In genomic region chr14:68762944-68763831, GRCh38 we compare ENCODE assay signal across 2 cellular contexts.
TF ChIP-seq lines count a peak whose summit lies in the region.

No MANE protein-coding gene starts in this region.

TF ChIP-seq in IMR-90, 13 proteins besides CTCF, POLR2A, EP300 and RAD21:
- TF ChIP-seq FOS (IDR thresholded peaks at IDR 0.05; ENCODE audit: low read depth, low read length) (0 out of 2 replicates have a peak, but pooled peaks have one; percentile 32), MXI1 (IDR thresholded peaks at IDR 0.05; ENCODE audit: borderline replicate concordance, low read depth, low read length) (no peak), CEBPB (IDR thresholded peaks at IDR 0.05; ENCODE audit: low read depth, low read length) (no peak)

TF ChIP-seq in K562, 482 proteins besides CTCF, POLR2A, EP300 and RAD21 (continues in another document):
- no peak for TF ChIP-seq ZBTB43 (CRISPR knock-in tag; IDR thresholded peaks at IDR 0.05)
- no peak for TF ChIP-seq ZBTB40 (IDR thresholded peaks at IDR 0.05)
- TF ChIP-seq ZBTB40 (CRISPR knock-in tag; IDR thresholded peaks at IDR 0.05) = no peak
- no peak for TF ChIP-seq MYNN (IDR thresholded peaks at IDR 0.05)
- TF ChIP-seq MYNN (CRISPR knock-in tag; IDR thresholded peaks at IDR 0.05) = no peak
- TF ChIP-seq NFIX (CRISPR knock-in tag; IDR thresholded peaks at IDR 0.05; ENCODE audit: low read depth) = no peak
- TF ChIP-seq TEAD1 (CRISPR knock-in tag; IDR thresholded peaks at IDR 0.05) = no peak
- no peak for TF ChIP-seq ZNF449 (CRISPR knock-in tag; IDR thresholded peaks at IDR 0.05)
- peak; percentile 83 for TF ChIP-seq E2F8 (IDR thresholded peaks at IDR 0.05; ENCODE audit: low read depth, partially characterized antibody)
- TF ChIP-seq TEAD4 (IDR thresholded peaks at IDR 0.05; ENCODE audit: low read length) = peak; percentile 80
- no peak for TF ChIP-seq TEAD4 (CRISPR knock-in tag; IDR thresholded peaks at IDR 0.05; ENCODE audit: borderline replicate concordance)
- TF ChIP-seq POLR2AphosphoS5 (IDR thresholded peaks at IDR 0.05; ENCODE audit: control insufficient read depth, insufficient read depth, low read depth, low read length) = peak; percentile 77
- TF ChIP-seq TSC22D4 (tag; IDR thresholded peaks at IDR 0.05) = no peak
- TF ChIP-seq ATF2 (CRISPR knock-in tag; IDR thresholded peaks at IDR 0.05) = no peak
- TF ChIP-seq AFF4 (CRISPR knock-in tag; IDR thresholded peaks at IDR 0.05) = no peak
- no peak for TF ChIP-seq NR4A1 (CRISPR knock-in tag; IDR thresholded peaks at IDR 0.05)
- TF ChIP-seq NR4A1 (tag; IDR thresholded peaks at IDR 0.05) = no peak
- TF ChIP-seq BRF2 (IDR thresholded peaks at IDR 0.05; ENCODE audit: borderline replicate concordance, insufficient read depth, insufficient read length) = no peak
- no peak for TF ChIP-seq HNRNPH1 (optimal IDR thresholded peaks at IDR 0.05; ENCODE audit: low read depth, low read length)
- no peak for TF ChIP-seq XRCC4 (IDR thresholded peaks at IDR 0.05; ENCODE audit: extremely low read depth, insufficient read depth, insufficient read length)
- TF ChIP-seq MNT (conservative IDR thresholded peaks at IDR 0.05) = peak in 1 of 2 experiments; percentile 41; a peak in 1 of 4 replicates
- no peak for TF ChIP-seq CREB5 (CRISPR knock-in tag; IDR thresholded peaks at IDR 0.05)
- peak; percentile 91 for TF ChIP-seq FOXK2 (conservative IDR thresholded peaks at IDR 0.05 in 1 of 2, IDR thresholded peaks at IDR 0.05 in 1 of 2; ENCODE audit: low read depth in 2 of 2)
